Comparison of ENCODE assay signal across 9 cellular contexts in genomic region chr22:36644333-36644757, GRCh38. TPM values are rescaled to one million over a fixed set of nuclear protein-coding genes. Genes with fewer than 3 reads are reported as not detected.
A peak's percentile ranks its signal among the peaks of the same experiment; 100 is the strongest.
DNase-seq lines count a peak whose midpoint lies in the region; ATAC-seq and TF ChIP-seq lines count a peak whose summit lies in the region.
"Had no signal": no experiment of that assay in that cellular context is flagged by ENCODE, and none has a peak within 500 bp of the region (broad histone marks: within the 10 kb centered on the region; RNA-seq: fewer than 3 reads in every experiment).

No MANE protein-coding gene starts in this region.

- 28% methylated on average over 3 of the region's 3 CpGs for WGBS in smooth muscle cell (ENCODE audit: low lambda C conversion rate)

- no peaks in the 10 kb centered on the region for H3K9me3 ChIP-seq in smooth muscle cell (replicated peaks; ENCODE audit: low read depth)

- H3K4me2 ChIP-seq in smooth muscle cell, result no peak overlapping the region

- H3K4me1 Mint-ChIP-seq in activated naive CD8-positive, alpha-beta T cell treated with anti-CD3 and anti-CD28 coated beads, Interleukin-2, amount 50 U/mL, for 24 hours, result no peaks in the 10 kb centered on the region
- no peaks in the 10 kb centered on the region for H3K4me1 Mint-ChIP-seq in activated naive CD8-positive, alpha-beta T cell treated with anti-CD3 and anti-CD28 coated beads for 36 hours

- peaks cover 47% of the 10 kb centered on the region for H3K27me3 Mint-ChIP-seq in activated naive CD8-positive, alpha-beta T cell treated with anti-CD3 and anti-CD28 coated beads, Interleukin-2, amount 50 U/mL, for 24 hours
- peaks cover 46% of the 10 kb centered on the region for H3K27me3 Mint-ChIP-seq in activated naive CD8-positive, alpha-beta T cell treated with anti-CD3 and anti-CD28 coated beads for 36 hours

- no peaks in the 10 kb centered on the region for H4K20me1 ChIP-seq in smooth muscle cell (ENCODE audit: low read depth)

- H2AFZ ChIP-seq in smooth muscle cell (ENCODE audit: low read depth), result no peak overlapping the region

- H3K36me3 ChIP-seq in smooth muscle cell (ENCODE audit: low read depth), result no peaks in the 10 kb centered on the region

- H3K4me1 ChIP-seq in smooth muscle cell (ENCODE audit: low read depth), result no peaks in the 10 kb centered on the region

- peak; percentile 4 for DNase-seq in activated naive CD8-positive, alpha-beta T cell treated with anti-CD3 and anti-CD28 coated beads, Interleukin-2, amount 50 U/mL, for 24 hours
- DNase-seq in activated naive CD8-positive, alpha-beta T cell treated with anti-CD3 and anti-CD28 coated beads for 36 hours, result no peak
- DNase-seq in RPMI8226 (peak; percentile 76), fibroblast of gingiva (ENCODE audit: low read depth) (peak; percentile 81), smooth muscle cell (lab: John Stamatoyannopoulos, UW; ENCODE audit: unreplicated experiment) (peak; percentile 6), NCI-H1092 (lab: John Stamatoyannopoulos, UW) (no peak)

- H3K9ac ChIP-seq in smooth muscle cell (ENCODE audit: low read depth), result no peak overlapping the region

- no peaks in the 10 kb centered on the region for H3K79me2 ChIP-seq in smooth muscle cell (ENCODE audit: low read depth)

- H3K4me3 Mint-ChIP-seq in activated naive CD8-positive, alpha-beta T cell treated with anti-CD3 and anti-CD28 coated beads, Interleukin-2, amount 50 U/mL, for 24 hours, result no peak overlapping the region
- no peak overlapping the region for H3K4me3 Mint-ChIP-seq in activated naive CD8-positive, alpha-beta T cell treated with anti-CD3 and anti-CD28 coated beads for 36 hours

- H3K27ac ChIP-seq in smooth muscle cell (ENCODE audit: low read depth), result no peak overlapping the region

- H3K36me3 Mint-ChIP-seq in activated naive CD8-positive, alpha-beta T cell treated with anti-CD3 and anti-CD28 coated beads, Interleukin-2, amount 50 U/mL, for 24 hours (ENCODE audit: low read depth), result no peaks in the 10 kb centered on the region
- H3K36me3 Mint-ChIP-seq in activated naive CD8-positive, alpha-beta T cell treated with anti-CD3 and anti-CD28 coated beads for 36 hours, result no peaks in the 10 kb centered on the region

- no peak overlapping the region for H3K27ac Mint-ChIP-seq in activated naive CD8-positive, alpha-beta T cell treated with anti-CD3 and anti-CD28 coated beads, Interleukin-2, amount 50 U/mL, for 24 hours
- H3K27ac Mint-ChIP-seq in activated naive CD8-positive, alpha-beta T cell treated with anti-CD3 and anti-CD28 coated beads for 36 hours, result no peak overlapping the region

- H3F3A ChIP-seq in smooth muscle cell (ENCODE audit: low read depth), result no peaks in the 10 kb centered on the region

- H3K4me3 ChIP-seq in smooth muscle cell, result no peak overlapping the region

- peaks cover 23% of the 10 kb centered on the region for H3K27me3 ChIP-seq in smooth muscle cell (ENCODE audit: low read depth)

- ATAC-seq in activated naive CD8-positive, alpha-beta T cell treated with anti-CD3 and anti-CD28 coated beads, Interleukin-2, amount 50 U/mL, for 24 hours, result no peak
- ATAC-seq in HG03039 (IDR thresholded peaks at IDR 0.05; ENCODE audit: unreplicated experiment), result no peak
- no peak for ATAC-seq in HG03378 (IDR thresholded peaks at IDR 0.05; ENCODE audit: unreplicated experiment)

- TF ChIP-seq CTCF in smooth muscle cell (IDR thresholded peaks at IDR 0.05; ENCODE audit: borderline replicate concordance, insufficient read depth, poor library complexity, severe bottlenecking), result no peak

- no peaks in the 10 kb centered on the region for H3K9me3 Mint-ChIP-seq in activated naive CD8-positive, alpha-beta T cell treated with anti-CD3 and anti-CD28 coated beads, Interleukin-2, amount 50 U/mL, for 24 hours
- peaks cover 3% of the 10 kb centered on the region for H3K9me3 Mint-ChIP-seq in activated naive CD8-positive, alpha-beta T cell treated with anti-CD3 and anti-CD28 coated beads for 36 hours

RNA-seq across cellular contexts. Expression of gene CACNG2, which starts 59.2 kb away (rescaled TPM):
- not detected for total RNA-seq in activated naive CD8-positive, alpha-beta T cell treated with anti-CD3 and anti-CD28 coated beads for 36 hours
- not detected in 2 replicates for total RNA-seq in smooth muscle cell
- polyA plus RNA-seq in smooth muscle cell, result not detected in 2 replicates
- total RNA-seq: activated CD8-positive, alpha-beta memory T cell treated with anti-CD3 and anti-CD28 coated beads for 36 hours had no signal

Comparison
In these comparisons a context has a peak if more than half of its experiments do, and no peak if none do; other contexts are left out.
1. DNase-seq: peak in activated naive CD8-positive, alpha-beta T cell treated with anti-CD3 and anti-CD28 coated beads, Interleukin-2, amount 50 U/mL, for 24 hours (single experiment), RPMI8226 (single experiment), fibroblast of gingiva (single experiment) and smooth muscle cell (single experiment); none in activated naive CD8-positive, alpha-beta T cell treated with anti-CD3 and anti-CD28 coated beads for 36 hours (single experiment) and NCI-H1092 (single experiment).